In the genomic region with DNA sequence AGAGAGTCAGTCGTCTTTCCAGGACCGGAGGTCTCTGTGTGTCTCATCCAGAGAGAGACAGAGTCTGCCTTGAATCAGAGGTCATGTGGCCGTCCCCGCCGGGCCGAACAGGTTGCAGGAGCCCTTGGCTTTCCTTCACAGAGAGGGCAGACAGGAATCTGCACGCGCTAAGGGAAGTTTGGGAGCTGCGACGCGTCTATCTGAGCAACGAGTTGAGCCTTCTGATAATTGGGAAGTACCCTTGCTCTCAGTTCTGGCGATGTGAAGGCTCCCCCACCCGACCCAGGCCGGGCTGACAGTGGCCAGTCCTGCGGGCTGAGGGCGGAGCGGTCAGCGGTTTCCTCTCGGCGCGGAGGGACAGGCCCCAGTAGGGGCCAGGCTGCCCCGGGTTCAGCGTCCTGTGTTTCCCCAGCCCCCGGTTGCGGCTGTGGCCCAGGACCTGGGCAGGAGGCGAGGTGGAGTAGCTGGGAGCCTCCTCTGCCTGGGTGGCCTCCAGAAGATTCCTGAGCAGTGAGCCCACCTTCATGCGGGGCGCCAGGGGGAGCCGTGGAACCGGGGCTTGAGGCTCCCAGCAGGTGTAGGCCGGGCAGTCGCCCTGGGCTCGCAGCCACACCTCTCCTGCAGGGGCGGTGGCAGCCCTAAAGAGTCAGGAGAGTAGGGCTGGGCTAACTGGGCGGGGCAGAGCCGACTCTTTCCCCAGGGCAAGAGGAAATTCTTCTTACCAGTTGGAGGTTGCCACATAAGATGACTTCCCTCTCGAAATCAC, we compare ENCODE assay signal across 10 cellular contexts. TPM values are rescaled to one million over a fixed set of nuclear protein-coding genes. Genes with fewer than 3 reads are reported as not detected.
DNase-seq lines count a peak whose midpoint lies in the region; ATAC-seq lines count a peak whose summit lies in the region.
"Had no signal": no experiment of that assay in that cellular context is flagged by ENCODE, and none has a peak within 500 bp of the region (broad histone marks: within the 10 kb centered on the region; RNA-seq: fewer than 3 reads in every experiment).

No MANE protein-coding gene starts in this region.

- no peaks in the 10 kb centered on the region for H3K27me3 Mint-ChIP-seq in stimulated activated naive CD8-positive, alpha-beta T cell treated with anti-CD3 and anti-CD28 coated beads, Interleukin-15, amount 100 ng/mL, for 72 hours
- peaks cover 57% of the 10 kb centered on the region for H3K27me3 Mint-ChIP-seq in T-helper 17 cell

- H3K4me1 Mint-ChIP-seq in stimulated activated naive CD8-positive, alpha-beta T cell treated with anti-CD3 and anti-CD28 coated beads, Interleukin-15, amount 100 ng/mL, for 72 hours, result peaks cover 41% of the 10 kb centered on the region
- H3K4me1 Mint-ChIP-seq in T-helper 17 cell, result peaks cover under 1% of the 10 kb centered on the region

- H3K36me3 Mint-ChIP-seq in T-helper 17 cell (ENCODE audit: low read depth), result no peaks in the 10 kb centered on the region

- peak overlapping the region; percentile 77 for H3K27ac ChIP-seq in layer of hippocampus (ENCODE audit: low read depth, low read length)
- H3K27ac ChIP-seq: C4-2B, testis had no signal

- peak; percentile 40 for ATAC-seq in stimulated activated naive CD8-positive, alpha-beta T cell treated with anti-CD3 and anti-CD28 coated beads, Interleukin-15, amount 100 ng/mL, for 72 hours
- no peak for ATAC-seq in stimulated activated naive CD8-positive, alpha-beta T cell treated with anti-CD3 and anti-CD28 coated beads, Interleukin-15, Interleukin-2, amounts not matched to agents 100 U/mL and 50 U/mL, for 24 hours
- no peak for ATAC-seq in T-helper 17 cell

- no peak overlapping the region for H3K4me3 Mint-ChIP-seq in stimulated activated naive CD8-positive, alpha-beta T cell treated with anti-CD3 and anti-CD28 coated beads, Interleukin-15, amount 100 ng/mL, for 72 hours
- H3K4me3 Mint-ChIP-seq in T-helper 17 cell, result peak overlapping the region; percentile 28

- H3K27ac Mint-ChIP-seq in stimulated activated naive CD8-positive, alpha-beta T cell treated with anti-CD3 and anti-CD28 coated beads, Interleukin-15, amount 100 ng/mL, for 72 hours, result no peak overlapping the region
- H3K27ac Mint-ChIP-seq in T-helper 17 cell, result no peak overlapping the region

- H3K27me3 ChIP-seq in layer of hippocampus (ENCODE audit: control insufficient read depth, insufficient read depth, low read length), result peaks cover 5% of the 10 kb centered on the region
- H3K27me3 ChIP-seq: testis had no signal

- no peaks in the 10 kb centered on the region for H3K9me3 Mint-ChIP-seq in stimulated activated naive CD8-positive, alpha-beta T cell treated with anti-CD3 and anti-CD28 coated beads, Interleukin-15, amount 100 ng/mL, for 72 hours

- DNase-seq in stimulated activated naive CD8-positive, alpha-beta T cell treated with anti-CD3 and anti-CD28 coated beads, Interleukin-15, amount 100 ng/mL, for 72 hours, result no peak
- no peak for DNase-seq in stimulated activated naive CD8-positive, alpha-beta T cell treated with anti-CD3 and anti-CD28 coated beads, Interleukin-15, Interleukin-2, amounts not matched to agents 100 U/mL and 50 U/mL, for 24 hours
- DNase-seq in T-helper 17 cell (no peak), NCI-H446 treated with DMSO at 0.1 percent for 48 hours (lab: John Stamatoyannopoulos, UW) (no peak), NCI-H226 (no peak), NCI-H526 (lab: John Stamatoyannopoulos, UW) (no peak), T-helper 9 cell (no peak)
- DNase-seq: testis had no signal

- peaks cover 7% of the 10 kb centered on the region for H3K9me3 ChIP-seq in T-helper 17 cell (ENCODE audit: control insufficient read depth, low read length, poor library complexity, severe bottlenecking)
- H3K9me3 ChIP-seq: testis had no signal

RNA-seq across cellular contexts. Expression of gene NR2F1, which starts 13.8 kb away (rescaled TPM):
- not detected for total RNA-seq in T-helper 17 cell

RNA-seq across cellular contexts. Expression of gene NR2F1-AS1, which starts 15.8 kb away (rescaled TPM):
- not detected for total RNA-seq in T-helper 17 cell
